In genomic region chr10:103155485-103156085, GRCh38 we compare ENCODE assay signal across 3 cellular contexts.
TF ChIP-seq lines count a peak whose summit lies in the region.

No MANE protein-coding gene starts in this region.

TF ChIP-seq in GM23338, 12 proteins besides CTCF, POLR2A, EP300 and RAD21 (continues in another document):
- no peak for TF ChIP-seq ZNF462 (CRISPR knock-in tag; IDR thresholded peaks at IDR 0.05)
- no peak for TF ChIP-seq CREB1 (CRISPR knock-in tag; IDR thresholded peaks at IDR 0.05; ENCODE audit: low read depth)
- no peak for TF ChIP-seq JUNB (IDR thresholded peaks at IDR 0.05; ENCODE audit: unreplicated experiment)
- no peak for TF ChIP-seq POLR2AphosphoS5 (IDR thresholded peaks at IDR 0.05; ENCODE audit: low read depth)

TF ChIP-seq in K562, 482 proteins besides CTCF, POLR2A, EP300 and RAD21:
- TF ChIP-seq BACH1 (tag; IDR thresholded peaks at IDR 0.05): no peak
- TF ChIP-seq ZNF280B (CRISPR knock-in tag; IDR thresholded peaks at IDR 0.05): no peak
- no peak for TF ChIP-seq ELF1 (tag; IDR thresholded peaks at IDR 0.05)
- TF ChIP-seq STAG1 (CRISPR knock-in tag; IDR thresholded peaks at IDR 0.05; ENCODE audit: borderline replicate concordance): no peak
- TF ChIP-seq NFIC (IDR thresholded peaks at IDR 0.05): peak; percentile 27; the same call in 1 of the 2 replicates
- TF ChIP-seq MLLT1 (IDR thresholded peaks at IDR 0.05): no peak
- TF ChIP-seq COPS2 (conservative IDR thresholded peaks at IDR 0.05): no peak
- no peak for TF ChIP-seq ZNF551 (CRISPR knock-in tag; IDR thresholded peaks at IDR 0.05)

TF ChIP-seq in GM12891, 5 proteins besides CTCF, POLR2A, EP300 and RAD21:
- TF ChIP-seq POU2F2 (IDR thresholded peaks at IDR 0.05; ENCODE audit: low read depth, low read length): no peak
- no peak for TF ChIP-seq SPI1 (IDR thresholded peaks at IDR 0.05; ENCODE audit: low read depth, low read length)
- TF ChIP-seq POLR2AphosphoS5 (IDR thresholded peaks at IDR 0.05; ENCODE audit: low read depth, low read length): no peak
- no peak for TF ChIP-seq TAF1 (IDR thresholded peaks at IDR 0.05; ENCODE audit: low read depth, low read length)
- no peak for TF ChIP-seq PAX5 (IDR thresholded peaks at IDR 0.05; ENCODE audit: insufficient read depth, low read length, severe bottlenecking)
TF ChIP-seq in GM12891: peak in this region for 0.
